ENCODE assay signal across 26 cellular contexts in genomic region chr2:110891626-110892025, GRCh38.
"Had no signal": no experiment of that assay in that cellular context is flagged by ENCODE, and none has a peak within 500 bp of the region (broad histone marks: within the 10 kb centered on the region; RNA-seq: fewer than 3 reads in every experiment).

No MANE protein-coding gene starts in this region.

- H3K27ac ChIP-seq: colonic mucosa, coronary artery, dorsolateral prefrontal cortex, epithelial cell of prostate, esophagus muscularis mucosa, esophagus squamous epithelium, foreskin keratinocyte, gastrocnemius medialis, gastroesophageal sphincter, heart left ventricle, heart right ventricle had no signal

- H3K36me3 ChIP-seq: colonic mucosa, esophagus muscularis mucosa, esophagus squamous epithelium, gastrocnemius medialis, gastroesophageal sphincter, heart left ventricle, heart right ventricle had no signal

- H3K9me3 Mint-ChIP-seq: effector memory CD8-positive, alpha-beta T cell had no signal

- FAIRE-seq: endometrium, endothelial cell of umbilical vein had no signal

- H3K4me1 Mint-ChIP-seq: endodermal cell had no signal

- H3K27ac Mint-ChIP-seq: dendritic cell treated with granulocyte-macrophage colony-stimulating factor and Interleukin-4, amounts not matched to agents 40 ng/mL and 50 ng/mL, for 4 days; effector memory CD8-positive, alpha-beta T cell; endodermal cell had no signal

- H3K27me3 ChIP-seq: colonic mucosa, esophagus muscularis mucosa, gastrocnemius medialis, gastroesophageal sphincter had no signal

- H3K4me1 ChIP-seq: colonic mucosa, esophagus muscularis mucosa, esophagus squamous epithelium, gastrocnemius medialis, gastroesophageal sphincter, heart left ventricle, heart right ventricle had no signal

- H3K4me3 Mint-ChIP-seq: dendritic cell treated with granulocyte-macrophage colony-stimulating factor and Interleukin-4, amounts not matched to agents 40 ng/mL and 50 ng/mL, for 4 days; effector memory CD8-positive, alpha-beta T cell; endodermal cell had no signal

- DNase-seq: colonic mucosa; cortex of kidney; dermis blood vessel endothelial cell; dorsolateral prefrontal cortex; effector CD4-positive, alpha-beta T cell; effector CD8-positive, alpha-beta T cell; effector memory CD4-positive, alpha-beta T cell; effector memory CD8-positive, alpha-beta T cell; endodermal cell; erythroblast; esophagus squamous epithelium; foreskin fibroblast; foreskin keratinocyte; foreskin melanocyte; gastrocnemius medialis; glutamatergic neuron; heart left ventricle; heart right ventricle had no signal

- ATAC-seq: effector memory CD8-positive, alpha-beta T cell; esophagus mucosa; foreskin keratinocyte; gastrocnemius medialis; gastroesophageal sphincter; heart left ventricle; heart right ventricle had no signal

- H3K9me3 ChIP-seq: colonic mucosa had no signal

- H3K4me3 ChIP-seq: colonic mucosa, coronary artery, dorsolateral prefrontal cortex, esophagus muscularis mucosa, esophagus squamous epithelium, gastrocnemius medialis, gastroesophageal sphincter, heart left ventricle, heart right ventricle had no signal
